ENCODE assay signal across 25 cellular contexts in the genomic region with DNA sequence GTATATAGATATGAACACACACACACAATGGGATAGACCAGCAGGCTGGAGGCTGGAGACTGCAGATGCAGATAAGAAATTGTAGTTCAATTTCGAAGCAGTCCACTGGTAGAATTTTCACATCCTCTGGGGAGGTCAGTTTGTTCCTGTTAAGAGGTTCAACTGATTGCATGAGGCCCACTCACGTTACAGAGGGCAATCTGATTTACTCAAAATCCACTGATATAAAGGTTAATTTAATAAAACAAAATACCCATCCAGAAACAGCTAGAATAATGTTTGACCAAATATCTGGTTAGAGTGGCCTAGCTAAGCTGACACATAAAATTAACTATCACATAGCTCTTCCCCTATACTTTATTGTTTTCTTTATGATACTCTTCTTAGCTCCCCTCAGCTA.
"Had no signal": no experiment of that assay in that cellular context is flagged by ENCODE, and none has a peak within 500 bp of the region (broad histone marks: within the 10 kb centered on the region; RNA-seq: fewer than 3 reads in every experiment).

No MANE protein-coding gene starts in this region.

- H3K4me2 ChIP-seq: PC-9 had no signal

- H3K27ac Mint-ChIP-seq: IgD-negative memory B cell had no signal

- H2AFZ ChIP-seq: PC-9 had no signal

- H3K4me1 ChIP-seq: Peyer's patch, SJCRH30 had no signal

- DNase-seq: KBM-7; MV-4-11; NCI-H1048; NCI-H1105; NCI-H1417 treated with DMSO at 0.1 percent for 48 hours; NCI-H146; NCI-H1694 treated with DMSO at 0.1 percent for 48 hours; NCI-H1930; NCI-H2081; NCI-H2107; NCI-H2227 treated with DMSO at 0.1 percent for 48 hours; NCI-H524; NCI-H526 treated with DMSO at 0.1 percent for 48 hours; NCI-H748 treated with DMSO at 0.1 percent for 48 hours; NK-92 treated with Interleukin-12 subunit alpha and Interleukin-12 subunit beta, amount 100 ng/mL, for 24 hours; PC-9; Peyer's patch; SHP77 treated with DMSO at 0.1 percent for 48 hours; SJCRH30; T-helper 1 cell had no signal

- H3K4me3 Mint-ChIP-seq: IgD-negative memory B cell had no signal

- H3K27me3 ChIP-seq: Peyer's patch, SJCRH30 had no signal

- ATAC-seq: Right ventricle myocardium inferior had no signal

- H3K36me3 ChIP-seq: Peyer's patch, SJCRH30 had no signal

- H3K4me3 ChIP-seq: PC-9, Peyer's patch, SJCRH30, SK-N-MC had no signal

- H3K4me1 Mint-ChIP-seq: IgD-negative memory B cell had no signal

- H3K36me3 Mint-ChIP-seq: IgD-negative memory B cell had no signal

- FAIRE-seq: HTR-8/SVneo had no signal

- H3K9me3 ChIP-seq: Peyer's patch, SJCRH30 had no signal

- H3K27ac ChIP-seq: HL-60, PC-9, Peyer's patch, SJCRH30, SK-N-MC had no signal
